ENCODE assay signal across 2 cellular contexts in the genomic region with DNA sequence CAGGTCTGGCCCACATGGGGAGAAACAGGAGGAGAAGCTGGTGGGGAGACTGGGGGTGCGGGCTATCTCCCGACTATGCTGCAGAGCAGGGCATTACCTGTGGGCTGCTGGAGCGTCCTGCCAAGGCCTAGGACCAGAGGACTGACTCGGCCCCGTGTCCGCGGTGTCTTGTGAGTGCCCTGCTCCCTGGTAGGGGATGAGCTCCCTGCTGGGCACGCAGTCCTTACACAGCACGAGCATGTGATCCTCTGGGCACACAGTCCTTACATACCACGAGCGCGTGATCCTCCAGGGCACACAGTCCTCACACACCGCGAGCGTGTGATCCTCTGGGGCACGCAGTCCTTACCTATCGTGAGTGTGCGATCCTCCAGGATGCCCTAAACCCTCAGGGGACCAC.
TF ChIP-seq lines count a peak whose summit lies in the region.

No MANE protein-coding gene starts in this region.

TF ChIP-seq in GM23338, 12 proteins besides CTCF, POLR2A, EP300 and RAD21 (continues in another document):
- TF ChIP-seq, protein P1, sequence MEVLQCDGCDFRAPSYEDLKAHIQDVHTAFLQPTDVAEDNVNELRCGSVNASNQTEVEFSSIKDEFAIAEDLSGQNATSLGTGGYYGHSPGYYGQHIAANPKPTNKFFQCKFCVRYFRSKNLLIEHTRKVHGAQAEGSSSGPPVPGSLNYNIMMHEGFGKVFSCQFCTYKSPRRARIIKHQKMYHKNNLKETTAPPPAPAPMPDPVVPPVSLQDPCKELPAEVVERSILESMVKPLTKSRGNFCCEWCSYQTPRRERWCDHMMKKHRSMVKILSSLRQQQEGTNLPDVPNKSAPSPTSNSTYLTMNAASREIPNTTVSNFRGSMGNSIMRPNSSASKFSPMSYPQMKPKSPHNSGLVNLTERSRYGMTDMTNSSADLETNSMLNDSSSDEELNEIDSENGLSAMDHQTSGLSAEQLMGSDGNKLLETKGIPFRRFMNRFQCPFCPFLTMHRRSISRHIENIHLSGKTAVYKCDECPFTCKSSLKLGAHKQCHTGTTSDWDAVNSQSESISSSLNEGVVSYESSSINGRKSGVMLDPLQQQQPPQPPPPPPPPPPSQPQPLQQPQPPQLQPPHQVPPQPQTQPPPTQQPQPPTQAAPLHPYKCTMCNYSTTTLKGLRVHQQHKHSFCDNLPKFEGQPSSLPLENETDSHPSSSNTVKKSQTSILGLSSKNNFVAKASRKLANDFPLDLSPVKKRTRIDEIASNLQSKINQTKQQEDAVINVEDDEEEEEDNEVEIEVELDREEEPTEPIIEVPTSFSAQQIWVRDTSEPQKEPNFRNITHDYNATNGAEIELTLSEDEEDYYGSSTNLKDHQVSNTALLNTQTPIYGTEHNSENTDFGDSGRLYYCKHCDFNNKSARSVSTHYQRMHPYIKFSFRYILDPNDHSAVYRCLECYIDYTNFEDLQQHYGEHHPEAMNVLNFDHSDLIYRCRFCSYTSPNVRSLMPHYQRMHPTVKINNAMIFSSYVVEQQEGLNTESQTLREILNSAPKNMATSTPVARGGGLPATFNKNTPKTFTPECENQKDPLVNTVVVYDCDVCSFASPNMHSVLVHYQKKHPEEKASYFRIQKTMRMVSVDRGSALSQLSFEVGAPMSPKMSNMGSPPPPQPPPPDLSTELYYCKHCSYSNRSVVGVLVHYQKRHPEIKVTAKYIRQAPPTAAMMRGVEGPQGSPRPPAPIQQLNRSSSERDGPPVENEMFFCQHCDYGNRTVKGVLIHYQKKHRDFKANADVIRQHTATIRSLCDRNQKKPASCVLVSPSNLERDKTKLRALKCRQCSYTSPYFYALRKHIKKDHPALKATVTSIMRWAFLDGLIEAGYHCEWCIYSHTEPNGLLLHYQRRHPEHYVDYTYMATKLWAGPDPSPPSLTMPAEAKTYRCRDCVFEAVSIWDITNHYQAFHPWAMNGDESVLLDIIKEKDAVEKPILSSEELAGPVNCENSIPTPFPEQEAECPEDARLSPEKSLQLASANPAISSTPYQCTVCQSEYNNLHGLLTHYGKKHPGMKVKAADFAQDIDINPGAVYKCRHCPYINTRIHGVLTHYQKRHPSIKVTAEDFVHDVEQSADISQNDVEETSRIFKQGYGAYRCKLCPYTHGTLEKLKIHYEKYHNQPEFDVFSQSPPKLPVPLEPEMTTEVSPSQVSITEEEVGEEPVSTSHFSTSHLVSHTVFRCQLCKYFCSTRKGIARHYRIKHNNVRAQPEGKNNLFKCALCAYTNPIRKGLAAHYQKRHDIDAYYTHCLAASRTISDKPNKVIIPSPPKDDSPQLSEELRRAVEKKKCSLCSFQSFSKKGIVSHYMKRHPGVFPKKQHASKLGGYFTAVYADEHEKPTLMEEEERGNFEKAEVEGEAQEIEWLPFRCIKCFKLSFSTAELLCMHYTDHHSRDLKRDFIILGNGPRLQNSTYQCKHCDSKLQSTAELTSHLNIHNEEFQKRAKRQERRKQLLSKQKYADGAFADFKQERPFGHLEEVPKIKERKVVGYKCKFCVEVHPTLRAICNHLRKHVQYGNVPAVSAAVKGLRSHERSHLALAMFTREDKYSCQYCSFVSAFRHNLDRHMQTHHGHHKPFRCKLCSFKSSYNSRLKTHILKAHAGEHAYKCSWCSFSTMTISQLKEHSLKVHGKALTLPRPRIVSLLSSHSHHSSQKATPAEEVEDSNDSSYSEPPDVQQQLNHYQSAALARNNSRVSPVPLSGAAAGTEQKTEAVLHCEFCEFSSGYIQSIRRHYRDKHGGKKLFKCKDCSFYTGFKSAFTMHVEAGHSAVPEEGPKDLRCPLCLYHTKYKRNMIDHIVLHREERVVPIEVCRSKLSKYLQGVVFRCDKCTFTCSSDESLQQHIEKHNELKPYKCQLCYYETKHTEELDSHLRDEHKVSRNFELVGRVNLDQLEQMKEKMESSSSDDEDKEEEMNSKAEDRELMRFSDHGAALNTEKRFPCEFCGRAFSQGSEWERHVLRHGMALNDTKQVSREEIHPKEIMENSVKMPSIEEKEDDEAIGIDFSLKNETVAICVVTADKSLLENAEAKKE (CRISPR knock-in tag; IDR thresholded peaks at IDR 0.05): no peak
- TF ChIP-seq EZH2phosphoT487 (IDR thresholded peaks at IDR 0.05; ENCODE audit: unreplicated experiment) (no peak), POLR2AphosphoS5 (IDR thresholded peaks at IDR 0.05; ENCODE audit: low read depth) (no peak), CREB1 (CRISPR knock-in tag; IDR thresholded peaks at IDR 0.05; ENCODE audit: low read depth) (no peak), JUNB (IDR thresholded peaks at IDR 0.05; ENCODE audit: unreplicated experiment) (no peak), ZNF331 (CRISPR knock-in tag; IDR thresholded peaks at IDR 0.05; ENCODE audit: low read depth) (no peak), EZH2 (IDR thresholded peaks at IDR 0.05; ENCODE audit: low read depth, unreplicated experiment) (no peak), NANOG (IDR thresholded peaks at IDR 0.05; ENCODE audit: borderline replicate concordance) (no peak), STAT1 (IDR thresholded peaks at IDR 0.05; ENCODE audit: unreplicated experiment) (no peak), ZNF114 (CRISPR knock-in tag; IDR thresholded peaks at IDR 0.05) (no peak)
- TF ChIP-seq, protein P2, sequence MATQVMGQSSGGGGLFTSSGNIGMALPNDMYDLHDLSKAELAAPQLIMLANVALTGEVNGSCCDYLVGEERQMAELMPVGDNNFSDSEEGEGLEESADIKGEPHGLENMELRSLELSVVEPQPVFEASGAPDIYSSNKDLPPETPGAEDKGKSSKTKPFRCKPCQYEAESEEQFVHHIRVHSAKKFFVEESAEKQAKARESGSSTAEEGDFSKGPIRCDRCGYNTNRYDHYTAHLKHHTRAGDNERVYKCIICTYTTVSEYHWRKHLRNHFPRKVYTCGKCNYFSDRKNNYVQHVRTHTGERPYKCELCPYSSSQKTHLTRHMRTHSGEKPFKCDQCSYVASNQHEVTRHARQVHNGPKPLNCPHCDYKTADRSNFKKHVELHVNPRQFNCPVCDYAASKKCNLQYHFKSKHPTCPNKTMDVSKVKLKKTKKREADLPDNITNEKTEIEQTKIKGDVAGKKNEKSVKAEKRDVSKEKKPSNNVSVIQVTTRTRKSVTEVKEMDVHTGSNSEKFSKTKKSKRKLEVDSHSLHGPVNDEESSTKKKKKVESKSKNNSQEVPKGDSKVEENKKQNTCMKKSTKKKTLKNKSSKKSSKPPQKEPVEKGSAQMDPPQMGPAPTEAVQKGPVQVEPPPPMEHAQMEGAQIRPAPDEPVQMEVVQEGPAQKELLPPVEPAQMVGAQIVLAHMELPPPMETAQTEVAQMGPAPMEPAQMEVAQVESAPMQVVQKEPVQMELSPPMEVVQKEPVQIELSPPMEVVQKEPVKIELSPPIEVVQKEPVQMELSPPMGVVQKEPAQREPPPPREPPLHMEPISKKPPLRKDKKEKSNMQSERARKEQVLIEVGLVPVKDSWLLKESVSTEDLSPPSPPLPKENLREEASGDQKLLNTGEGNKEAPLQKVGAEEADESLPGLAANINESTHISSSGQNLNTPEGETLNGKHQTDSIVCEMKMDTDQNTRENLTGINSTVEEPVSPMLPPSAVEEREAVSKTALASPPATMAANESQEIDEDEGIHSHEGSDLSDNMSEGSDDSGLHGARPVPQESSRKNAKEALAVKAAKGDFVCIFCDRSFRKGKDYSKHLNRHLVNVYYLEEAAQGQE (IDR thresholded peaks at IDR 0.05; ENCODE audit: unreplicated experiment): no peak

TF ChIP-seq in IMR-90, 13 proteins besides CTCF, POLR2A, EP300 and RAD21:
- no peak for TF ChIP-seq RFX5 (IDR thresholded peaks at IDR 0.05; ENCODE audit: low read depth, low read length)
- no peak for TF ChIP-seq MAZ (IDR thresholded peaks at IDR 0.05; ENCODE audit: borderline replicate concordance, low read depth, low read length)
- TF ChIP-seq, protein P3, sequence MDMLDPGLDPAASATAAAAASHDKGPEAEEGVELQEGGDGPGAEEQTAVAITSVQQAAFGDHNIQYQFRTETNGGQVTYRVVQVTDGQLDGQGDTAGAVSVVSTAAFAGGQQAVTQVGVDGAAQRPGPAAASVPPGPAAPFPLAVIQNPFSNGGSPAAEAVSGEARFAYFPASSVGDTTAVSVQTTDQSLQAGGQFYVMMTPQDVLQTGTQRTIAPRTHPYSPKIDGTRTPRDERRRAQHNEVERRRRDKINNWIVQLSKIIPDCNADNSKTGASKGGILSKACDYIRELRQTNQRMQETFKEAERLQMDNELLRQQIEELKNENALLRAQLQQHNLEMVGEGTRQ (IDR thresholded peaks at IDR 0.05; ENCODE audit: low read depth, low read length): no peak
- TF ChIP-seq, protein P4, sequence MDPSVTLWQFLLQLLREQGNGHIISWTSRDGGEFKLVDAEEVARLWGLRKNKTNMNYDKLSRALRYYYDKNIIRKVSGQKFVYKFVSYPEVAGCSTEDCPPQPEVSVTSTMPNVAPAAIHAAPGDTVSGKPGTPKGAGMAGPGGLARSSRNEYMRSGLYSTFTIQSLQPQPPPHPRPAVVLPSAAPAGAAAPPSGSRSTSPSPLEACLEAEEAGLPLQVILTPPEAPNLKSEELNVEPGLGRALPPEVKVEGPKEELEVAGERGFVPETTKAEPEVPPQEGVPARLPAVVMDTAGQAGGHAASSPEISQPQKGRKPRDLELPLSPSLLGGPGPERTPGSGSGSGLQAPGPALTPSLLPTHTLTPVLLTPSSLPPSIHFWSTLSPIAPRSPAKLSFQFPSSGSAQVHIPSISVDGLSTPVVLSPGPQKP (IDR thresholded peaks at IDR 0.05; ENCODE audit: borderline replicate concordance, low read depth, low read length): no peak
- no peak for TF ChIP-seq BHLHE40 (IDR thresholded peaks at IDR 0.05; ENCODE audit: low read depth, low read length)
- no peak for TF ChIP-seq SMC3 (IDR thresholded peaks at IDR 0.05; ENCODE audit: low read depth, low read length)
- TF ChIP-seq FOS (IDR thresholded peaks at IDR 0.05; ENCODE audit: low read depth, low read length): no peak
- TF ChIP-seq NFE2L2 (IDR thresholded peaks at IDR 0.05; ENCODE audit: low read depth, low read length): no peak
- TF ChIP-seq MXI1 (IDR thresholded peaks at IDR 0.05; ENCODE audit: borderline replicate concordance, low read depth, low read length): no peak
- no peak for TF ChIP-seq MAFK (IDR thresholded peaks at IDR 0.05; ENCODE audit: low read depth, low read length)
